9 cellular contexts compared by ENCODE assay signal in the genomic region with DNA sequence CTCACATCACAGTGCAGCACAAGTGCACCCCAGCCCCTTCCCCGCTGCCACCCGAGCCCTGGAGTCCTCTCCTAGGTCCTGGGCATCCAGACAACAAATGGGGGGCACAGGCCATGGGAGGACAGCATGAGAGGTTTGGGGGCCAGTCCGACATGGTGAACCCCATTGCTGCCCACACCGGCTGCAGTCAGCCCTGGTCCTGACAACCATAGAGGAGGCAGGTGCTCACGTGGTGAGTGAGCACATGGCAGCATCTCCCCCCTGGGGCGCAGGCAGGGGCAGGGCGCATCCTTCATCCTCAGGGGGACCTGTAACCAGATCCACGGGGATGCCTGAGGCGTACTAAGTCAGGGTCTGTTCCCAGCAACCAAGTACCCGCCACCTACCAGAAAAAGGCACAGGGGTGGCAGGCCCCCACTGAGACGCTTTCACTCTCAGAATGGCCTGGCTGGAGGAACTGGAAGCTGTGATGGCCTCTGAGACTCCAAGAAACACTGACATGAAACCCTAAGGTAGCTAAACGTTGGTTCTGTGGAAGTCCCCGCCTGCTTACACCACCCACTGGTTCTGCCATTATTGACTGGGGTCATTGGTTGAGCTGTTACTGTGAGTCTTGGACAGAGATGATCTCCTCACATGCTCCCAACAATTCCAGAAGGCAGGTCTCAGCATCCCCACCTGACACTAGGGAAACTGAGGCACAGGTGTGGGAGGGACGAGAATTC. TPM values are rescaled to one million over a fixed set of nuclear protein-coding genes. Genes with fewer than 3 reads are reported as not detected.
A peak's percentile ranks its signal among the peaks of the same experiment; 100 is the strongest.
DNase-seq lines count a peak whose midpoint lies in the region; ATAC-seq and TF ChIP-seq lines count a peak whose summit lies in the region.
"Had no signal": no experiment of that assay in that cellular context is flagged by ENCODE, and none has a peak within 500 bp of the region (broad histone marks: within the 10 kb centered on the region; RNA-seq: fewer than 3 reads in every experiment).

No MANE protein-coding gene starts in this region.

- 69% methylated on average over 14 of the region's 14 CpGs; no CpG with 5 or more reads in 1 of the 2 donors for WGBS in transverse colon (ENCODE audit: low coverage in 1 of 2), 2 donors
- 82 to 84% methylated on average over 10 to 13 of the region's 14 CpGs for WGBS in lower leg skin, 2 donors
- WGBS in prostate gland: 89% methylated on average over 14 of the region's 14 CpGs

- H3K4me3 Mint-ChIP-seq in activated naive CD4-positive, alpha-beta T cell treated with anti-CD3 and anti-CD28 coated beads for 36 hours: peak overlapping the region; percentile 63
- H3K4me3 Mint-ChIP-seq in activated CD8-positive, alpha-beta T cell treated with anti-CD3 and anti-CD28 coated beads for 36 hours: peak overlapping the region; percentile 56

- H3K36me3 ChIP-seq in iPS-20b (ENCODE audit: insufficient read depth, low read depth, low read length): no peaks in the 10 kb centered on the region
- no peaks in the 10 kb centered on the region for H3K36me3 ChIP-seq in transverse colon
- H3K36me3 ChIP-seq in prostate gland: no peaks in the 10 kb centered on the region

- peaks cover 8% of the 10 kb centered on the region for H3K27me3 Mint-ChIP-seq in activated naive CD4-positive, alpha-beta T cell treated with anti-CD3 and anti-CD28 coated beads for 36 hours (ENCODE audit: low read depth)
- H3K27me3 Mint-ChIP-seq in activated CD8-positive, alpha-beta T cell treated with anti-CD3 and anti-CD28 coated beads for 36 hours: peaks cover 19% of the 10 kb centered on the region

- H3K27ac Mint-ChIP-seq in activated naive CD4-positive, alpha-beta T cell treated with anti-CD3 and anti-CD28 coated beads for 36 hours: peak overlapping the region; percentile 96
- H3K27ac Mint-ChIP-seq in activated CD8-positive, alpha-beta T cell treated with anti-CD3 and anti-CD28 coated beads for 36 hours: peak overlapping the region; percentile 99

- peaks cover 54% of the 10 kb centered on the region for H3K4me1 Mint-ChIP-seq in activated naive CD4-positive, alpha-beta T cell treated with anti-CD3 and anti-CD28 coated beads for 36 hours (ENCODE audit: low read depth)
- H3K4me1 Mint-ChIP-seq in activated CD8-positive, alpha-beta T cell treated with anti-CD3 and anti-CD28 coated beads for 36 hours (ENCODE audit: low read depth): peaks cover 60% of the 10 kb centered on the region

- in situ Hi-C loops in transverse colon (cut with MboI; ENCODE audit: low pct_ligation_motif_present in 1 of 4, low pct_unique_long_range_greater_than_20kb in 1 of 4, low sequenced_read_pairs in 3 of 4): loop anchor here in 1 of 4 donors (25.0 kb wide), 1 partner anchor 175 kb away; the partner anchor contains the start of genes HAUS3 and POLN

- intact Hi-C loops in activated naive CD4-positive, alpha-beta T cell treated with anti-CD3 and anti-CD28 coated beads for 36 hours (cut with micrococcal nuclease): loop anchor here (1.0 to 10.0 kb wide), 9 partner anchors 10 to 690 kb away; partner anchors contain the start of genes HAUS3, POLN, RNF4 and TACC3
- intact Hi-C loops in activated CD8-positive, alpha-beta T cell treated with anti-CD3 and anti-CD28 coated beads for 36 hours (cut with micrococcal nuclease): loop anchor here (2.0 to 5.0 kb wide), 3 partner anchors 130 to 170 kb away; partner anchors contain the start of genes HAUS3, MXD4 and POLN
- intact Hi-C loops in transverse colon (cut with DNase I; ENCODE audit: low total_unique reads) (no loop called here), lower leg skin (cut with DNase I; ENCODE audit: low total_unique reads) (no loop called here), prostate gland (cut with DNase I) (loop anchor here (10.0 kb wide), 1 partner anchor 147 kb away; the partner anchor contains the start of gene MXD4)

- H3K9ac ChIP-seq in iPS-20b (ENCODE audit: low read depth, low read length): no peak overlapping the region

- peak; percentile 27 for DNase-seq in activated naive CD4-positive, alpha-beta T cell treated with anti-CD3 and anti-CD28 coated beads for 36 hours
- no peak for DNase-seq in activated naive CD4-positive, alpha-beta T cell (lab: John Stamatoyannopoulos, UW)
- peak; percentile 51 for DNase-seq in activated CD8-positive, alpha-beta T cell treated with anti-CD3 and anti-CD28 coated beads for 36 hours
- no peak for DNase-seq in transverse colon
- no peak for DNase-seq in lower leg skin (ENCODE audit: low spot score in 2 of 2)
- no peak for DNase-seq in prostate gland (ENCODE audit: low spot score)
- DNase-seq in stimulated activated CD4-positive, alpha-beta T cell treated with anti-CD3 and anti-CD28 coated beads, Interleukin-2, amount 100 ng/mL, for 48 hours: no peak
- DNase-seq: NCI-H2029 treated with DMSO at 0.1 percent for 48 hours had no signal

- H3K27ac ChIP-seq in iPS-20b (ENCODE audit: low read length) (no peak overlapping the region), transverse colon (peak overlapping the region; percentile 91 to 94 (median 92)), prostate gland (no peak overlapping the region)

- TF ChIP-seq CTCF in activated CD8-positive, alpha-beta T cell treated with anti-CD3 and anti-CD28 coated beads for 36 hours (IDR thresholded peaks at IDR 0.05): no peak
- TF ChIP-seq CTCF in transverse colon (IDR thresholded peaks at IDR 0.05): no peak
- no peak for TF ChIP-seq CTCF in lower leg skin (IDR thresholded peaks at IDR 0.05)
- no peak for TF ChIP-seq CTCF in prostate gland (IDR thresholded peaks at IDR 0.05)

- no peak for TF ChIP-seq POLR2A in transverse colon (IDR thresholded peaks at IDR 0.05)
- TF ChIP-seq POLR2A in lower leg skin (IDR thresholded peaks at IDR 0.05): no peak
- TF ChIP-seq POLR2A in prostate gland (IDR thresholded peaks at IDR 0.05): no peak

- TF ChIP-seq EP300 in transverse colon (IDR thresholded peaks at IDR 0.05; ENCODE audit: low read depth): no peak

- H3K4me1 ChIP-seq in iPS-20b (ENCODE audit: insufficient read depth, low read length) (peaks cover 15% of the 10 kb centered on the region), transverse colon (peaks cover 24 to 59% (median 41%) of the 10 kb centered on the region in 4 donors), prostate gland (replicated peaks) (peaks cover 2% of the 10 kb centered on the region)

- POLR2A ChIA-PET in activated CD8-positive, alpha-beta T cell treated with anti-CD3 and anti-CD28 coated beads for 36 hours (lab: Charles Lee): interaction anchor here (0.6 to 5.0 kb wide), 15 partner anchors 10 to 402 kb away, joined by 3 to 22 read pairs (median 3); partner anchors contain the start of genes HAUS3, POLN and RNF4

- CTCF ChIA-PET in activated naive CD4-positive, alpha-beta T cell treated with anti-CD3 and anti-CD28 coated beads for 36 hours (lab: Charles Lee): interaction anchor here (1.3 to 2.3 kb wide), 6 partner anchors 8 to 192 kb away, joined by 4 to 17 read pairs (median 5); no protein-coding TSS in a partner anchor
- CTCF ChIA-PET in activated CD8-positive, alpha-beta T cell treated with anti-CD3 and anti-CD28 coated beads for 36 hours (lab: Charles Lee): interaction anchor here (0.9 to 2.1 kb wide), 15 partner anchors 9 to 258 kb away, joined by 3 to 12 read pairs (median 4); partner anchors contain the start of gene MXD4

- H3K27me3 ChIP-seq in iPS-20b (ENCODE audit: insufficient read depth, low read length): peaks cover 59% of the 10 kb centered on the region
- H3K27me3 ChIP-seq in transverse colon: peaks cover 10% of the 10 kb centered on the region
- H3K27me3 ChIP-seq in prostate gland (replicated peaks; ENCODE audit: insufficient read depth): no peaks in the 10 kb centered on the region

- no peaks in the 10 kb centered on the region for H3K36me3 Mint-ChIP-seq in activated naive CD4-positive, alpha-beta T cell treated with anti-CD3 and anti-CD28 coated beads for 36 hours (ENCODE audit: low read depth)
- H3K36me3 Mint-ChIP-seq in activated CD8-positive, alpha-beta T cell treated with anti-CD3 and anti-CD28 coated beads for 36 hours (ENCODE audit: low read depth): no peaks in the 10 kb centered on the region

- no peaks in the 10 kb centered on the region for H3K9me3 Mint-ChIP-seq in activated naive CD4-positive, alpha-beta T cell treated with anti-CD3 and anti-CD28 coated beads for 36 hours
- H3K9me3 Mint-ChIP-seq in activated CD8-positive, alpha-beta T cell treated with anti-CD3 and anti-CD28 coated beads for 36 hours: no peaks in the 10 kb centered on the region

- H3K4me3 ChIP-seq in iPS-20b (ENCODE audit: low read length) (peak overlapping the region; percentile 60; the same call in 1 of the 2 replicates), transverse colon (peak overlapping the region in 1 of 4 donors; percentile 42), lower leg skin (ENCODE audit: low read depth, poor library complexity, severe bottlenecking) (no peak overlapping the region), prostate gland (no peak overlapping the region)

- ATAC-seq in activated CD8-positive, alpha-beta T cell treated with anti-CD3 and anti-CD28 coated beads for 36 hours: no peak

- no peaks in the 10 kb centered on the region for H3K9me3 ChIP-seq in iPS-20b (ENCODE audit: insufficient read depth, low read depth, low read length)
- no peaks in the 10 kb centered on the region for H3K9me3 ChIP-seq in transverse colon
- H3K9me3 ChIP-seq in prostate gland: no peaks in the 10 kb centered on the region

RNA-seq across cellular contexts. Expression of gene ZFYVE28, which starts 6.5 kb away (rescaled TPM):
- 1 to 10 TPM; 5.3 to 6.2 TPM for total RNA-seq in activated naive CD4-positive, alpha-beta T cell treated with anti-CD3 and anti-CD28 coated beads for 36 hours
- 1 to 10 TPM; 4.9 to 7.0 TPM for total RNA-seq in activated CD8-positive, alpha-beta T cell treated with anti-CD3 and anti-CD28 coated beads for 36 hours
- total RNA-seq in transverse colon (100 to 1,000 TPM in 1 of 4 donors, 10 to 100 TPM in 3; 44.8 to 110 (median 69.6) TPM), lower leg skin (10 to 100 TPM in 2 of 4 donors, 1 to 10 TPM in 2; 5.0 to 12.8 (median 9.9) TPM), prostate gland (10 to 100 TPM in 1 of 2 donors, 1 to 10 TPM in 1; 6.6 to 30.2 TPM)

RNA-seq across cellular contexts. Expression of gene CFAP99, which starts 6.8 kb away (rescaled TPM):
- total RNA-seq in activated naive CD4-positive, alpha-beta T cell treated with anti-CD3 and anti-CD28 coated beads for 36 hours: not detected
- total RNA-seq in activated CD8-positive, alpha-beta T cell treated with anti-CD3 and anti-CD28 coated beads for 36 hours: not detected
- total RNA-seq in transverse colon (under 1 TPM in 3 of 4 donors, not detected in 1; 0.32 to 0.82 (median 0.60) TPM), lower leg skin (not detected), prostate gland (1 to 10 TPM in 1 of 2 donors, under 1 TPM in 1; 0.18 to 7.4 TPM)

RNA-seq across cellular contexts. Expression of gene RNF4, which starts 57.0 kb away (rescaled TPM):
- 10 to 100 TPM; 69.2 to 73.1 TPM for total RNA-seq in activated naive CD4-positive, alpha-beta T cell treated with anti-CD3 and anti-CD28 coated beads for 36 hours
- total RNA-seq in activated CD8-positive, alpha-beta T cell treated with anti-CD3 and anti-CD28 coated beads for 36 hours: 10 to 100 TPM; 94.6 to 96.2 TPM
- total RNA-seq in transverse colon (10 to 100 TPM; 20.9 to 50.5 (median 35.8) TPM), lower leg skin (10 to 100 TPM; 30.4 to 44.0 (median 37.9) TPM), prostate gland (10 to 100 TPM; 33.9 to 56.1 TPM)

Comparison
In these comparisons a context has a peak if more than half of its experiments do, and no peak if none do; other contexts are left out.
1. DNase-seq: peak in activated naive CD4-positive, alpha-beta T cell treated with anti-CD3 and anti-CD28 coated beads for 36 hours (single experiment) and activated CD8-positive, alpha-beta T cell treated with anti-CD3 and anti-CD28 coated beads for 36 hours (single experiment); none in activated naive CD4-positive, alpha-beta T cell (0 of 4), transverse colon (single experiment), lower leg skin (0 of 2), prostate gland (single experiment) and stimulated activated CD4-positive, alpha-beta T cell treated with anti-CD3 and anti-CD28 coated beads, Interleukin-2, amount 100 ng/mL, for 48 hours (0 of 2).
2. H3K27ac ChIP-seq: peak in transverse colon (4 of 4); none in iPS-20b (single experiment) and prostate gland (0 of 2).
3. intact Hi-C loops: an anchor here in activated naive CD4-positive, alpha-beta T cell treated with anti-CD3 and anti-CD28 coated beads for 36 hours (1.0 to 10.0 kb wide), activated CD8-positive, alpha-beta T cell treated with anti-CD3 and anti-CD28 coated beads for 36 hours (2.0 to 5.0 kb wide) and prostate gland (10.0 kb wide); none called in transverse colon and lower leg skin.